Comparison of ENCODE assay signal across 12 cellular contexts in the genomic region with DNA sequence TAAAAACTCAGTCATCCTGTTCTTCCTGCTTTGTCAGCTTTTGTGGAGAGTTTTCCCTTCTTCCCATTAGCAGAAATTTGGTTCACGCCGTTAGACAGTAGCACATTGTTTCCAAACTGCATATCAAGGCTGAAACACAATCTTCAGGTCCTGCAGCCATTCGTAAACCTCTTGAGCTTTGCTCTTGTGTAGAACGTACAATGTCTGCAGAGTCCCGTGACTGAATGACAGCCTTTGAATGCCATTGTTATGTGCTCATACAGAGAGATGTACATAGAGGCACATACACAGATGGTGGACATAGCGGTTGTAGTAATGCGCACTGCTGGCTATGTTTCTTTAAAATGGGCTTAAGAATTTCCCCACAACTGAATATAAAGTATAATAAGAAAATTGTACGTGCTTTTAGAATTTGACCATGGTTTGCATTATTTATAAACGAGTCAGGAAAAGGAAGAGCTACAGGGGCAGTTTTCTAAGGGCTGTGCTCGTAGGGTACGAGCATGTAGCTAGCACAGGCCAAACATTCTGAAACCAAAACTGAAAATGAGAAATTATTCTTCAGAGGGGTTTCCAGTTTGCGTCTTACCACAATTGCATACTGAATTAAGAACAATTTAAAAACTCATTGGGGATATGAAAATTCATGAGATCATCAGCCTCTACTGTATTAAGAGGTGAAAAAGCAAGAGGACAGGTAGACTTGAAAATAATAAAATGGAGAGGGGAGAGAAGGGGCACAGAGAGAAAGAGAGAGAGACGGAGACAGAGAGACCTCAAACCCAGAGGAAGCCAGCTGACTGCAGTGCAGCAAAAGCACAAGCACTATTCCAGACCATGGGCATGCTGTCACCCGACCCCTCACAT.
A peak's percentile ranks its signal among the peaks of the same experiment; 100 is the strongest.
DNase-seq lines count a peak whose midpoint lies in the region; ATAC-seq, FAIRE-seq and TF ChIP-seq lines count a peak whose summit lies in the region.
"Had no signal": no experiment of that assay in that cellular context is flagged by ENCODE, and none has a peak within 500 bp of the region (broad histone marks: within the 10 kb centered on the region; RNA-seq: fewer than 3 reads in every experiment).

No MANE protein-coding gene starts in this region.

- H3K36me3 ChIP-seq in astrocyte (ENCODE audit: insufficient read depth, low read length) (no peaks in the 10 kb centered on the region), gastrocnemius medialis (no peaks in the 10 kb centered on the region)
- H3K36me3 ChIP-seq: tibial nerve had no signal

- H3K27ac ChIP-seq in astrocyte (ENCODE audit: low read depth, low read length) (no peak overlapping the region), gastrocnemius medialis (no peak overlapping the region)

- TF ChIP-seq POLR2A in GM12891 (IDR thresholded peaks at IDR 0.05; ENCODE audit: low read depth, low read length) (no peak), gastrocnemius medialis (IDR thresholded peaks at IDR 0.05) (no peak)

- H3K4me3 ChIP-seq in astrocyte (ENCODE audit: insufficient read depth, low read depth, low read length) (no peak overlapping the region), gastrocnemius medialis (no peak overlapping the region)
- H3K4me3 ChIP-seq: skin epidermis had no signal

- H3K9ac ChIP-seq in astrocyte (ENCODE audit: low read length) = no peak overlapping the region

- no peaks in the 10 kb centered on the region for H3K9me3 Mint-ChIP-seq in astrocyte (ENCODE audit: unreplicated experiment)
- H3K9me3 Mint-ChIP-seq in naive thymus-derived CD8-positive, alpha-beta T cell = peaks cover 0 to 1% (median 0%) of the 10 kb centered on the region in 9 donors

- no peaks in the 10 kb centered on the region for H3K27me3 Mint-ChIP-seq in astrocyte (ENCODE audit: low read depth, unreplicated experiment)
- peaks cover 2 to 19% (median 3%) of the 10 kb centered on the region in 5 donors for H3K27me3 Mint-ChIP-seq in naive thymus-derived CD8-positive, alpha-beta T cell

- H4K20me1 ChIP-seq in astrocyte (ENCODE audit: insufficient read depth, low read length) = no peaks in the 10 kb centered on the region

- peaks cover 9% of the 10 kb centered on the region for H3K36me3 Mint-ChIP-seq in astrocyte (ENCODE audit: low read depth, unreplicated experiment)
- no peaks in the 10 kb centered on the region for H3K36me3 Mint-ChIP-seq in naive thymus-derived CD8-positive, alpha-beta T cell

- peaks cover 40% of the 10 kb centered on the region for H3K4me1 Mint-ChIP-seq in astrocyte (ENCODE audit: low read depth, unreplicated experiment)
- H3K4me1 Mint-ChIP-seq in naive thymus-derived CD8-positive, alpha-beta T cell = no peaks in the 10 kb centered on the region

- in situ Hi-C loops in gastrocnemius medialis (cut with MboI; ENCODE audit: low sequenced_read_pairs in 4 of 4) = no loop called here

- H3K4me2 ChIP-seq in astrocyte (ENCODE audit: low read length) = no peak overlapping the region

- no peak overlapping the region for H3K4me3 Mint-ChIP-seq in astrocyte (ENCODE audit: unreplicated experiment)
- peak overlapping the region in 3 of 10 donors; percentile 10 to 86 (median 54) for H3K4me3 Mint-ChIP-seq in naive thymus-derived CD8-positive, alpha-beta T cell

- no peaks in the 10 kb centered on the region for H3K79me2 ChIP-seq in astrocyte (ENCODE audit: insufficient read depth, low read length)

- H3K4me1 ChIP-seq in astrocyte (ENCODE audit: insufficient read depth, low read length) = peaks cover 4% of the 10 kb centered on the region
- H3K4me1 ChIP-seq in gastrocnemius medialis = peaks cover 3 to 7% of the 10 kb centered on the region in 2 donors
- H3K4me1 ChIP-seq: tibial nerve had no signal

- H2AFZ ChIP-seq in astrocyte (ENCODE audit: low read depth, low read length) = no peak overlapping the region

- TF ChIP-seq CTCF in astrocyte (IDR thresholded peaks at IDR 0.05; ENCODE audit: insufficient read depth, low read depth, low read length) (no peak), gastrocnemius medialis (IDR thresholded peaks at IDR 0.05 in 4 of 5, conservative IDR thresholded peaks at IDR 0.05 in 1 of 5) (no peak)

- H3K9me3 ChIP-seq in astrocyte (ENCODE audit: insufficient read depth, low read depth, low read length) (no peaks in the 10 kb centered on the region), gastrocnemius medialis (no peaks in the 10 kb centered on the region)
- H3K9me3 ChIP-seq: tibial nerve had no signal

- POLR2A ChIA-PET in naive thymus-derived CD8-positive, alpha-beta T cell (lab: Charles Lee) = no interaction called here

- no peak for DNase-seq in GM12891 (ENCODE audit: insufficient read length, low spot score)
- peak; percentile 26 for DNase-seq in astrocyte (ENCODE audit: low read depth)
- DNase-seq in gastrocnemius medialis = no peak
- DNase-seq in naive thymus-derived CD8-positive, alpha-beta T cell = no peak
- DNase-seq in mucosa of gallbladder (ENCODE audit: low spot score) = no peak

- H3K27ac Mint-ChIP-seq in astrocyte (ENCODE audit: unreplicated experiment) = peak overlapping the region; percentile 8
- peak overlapping the region in 2 of 10 donors; percentile 6 to 88 for H3K27ac Mint-ChIP-seq in naive thymus-derived CD8-positive, alpha-beta T cell

- FAIRE-seq in GM12891 (lab: Jason Lieb, UNC) (peak; percentile 5), astrocyte (lab: Jason Lieb, UNC) (no peak)
- FAIRE-seq: G401.6 had no signal

- intact Hi-C loops in gastrocnemius medialis (cut with DNase I; ENCODE audit: low total_unique reads) = no loop called here

- peak; percentile 69 for ATAC-seq in GM19397 (IDR thresholded peaks at IDR 0.05; ENCODE audit: unreplicated experiment)
- peak; percentile 92 for ATAC-seq in HG03280 (IDR thresholded peaks at IDR 0.05; ENCODE audit: unreplicated experiment)
- ATAC-seq in gastrocnemius medialis = no peak
- ATAC-seq in naive thymus-derived CD8-positive, alpha-beta T cell = no peak
- no peak for ATAC-seq in HG02678 (IDR thresholded peaks at IDR 0.05; ENCODE audit: unreplicated experiment)
- ATAC-seq: SK-N-SH treated with all-trans-retinoic acid at 6 μM for 48 hours had no signal

- H3K27me3 ChIP-seq in astrocyte (ENCODE audit: insufficient read depth, low read length) (no peaks in the 10 kb centered on the region), gastrocnemius medialis (no peaks in the 10 kb centered on the region)
- H3K27me3 ChIP-seq: tibial nerve had no signal

TF ChIP-seq in GM12891, 5 proteins besides CTCF, POLR2A, EP300 and RAD21:
- TF ChIP-seq POLR2AphosphoS5 (IDR thresholded peaks at IDR 0.05; ENCODE audit: low read depth, low read length) (no peak), SPI1 (IDR thresholded peaks at IDR 0.05; ENCODE audit: low read depth, low read length) (no peak), PAX5 (IDR thresholded peaks at IDR 0.05; ENCODE audit: insufficient read depth, low read length, severe bottlenecking) (no peak), POU2F2 (IDR thresholded peaks at IDR 0.05; ENCODE audit: low read depth, low read length) (no peak), TAF1 (IDR thresholded peaks at IDR 0.05; ENCODE audit: low read depth, low read length) (no peak)

Comparison
In these comparisons a context has a peak if more than half of its experiments do, and no peak if none do; other contexts are left out.
1. ATAC-seq: peak in GM19397 (single experiment) and HG03280 (single experiment); none in gastrocnemius medialis (0 of 2), naive thymus-derived CD8-positive, alpha-beta T cell (0 of 2) and HG02678 (single experiment).